ENCODE assay signal across 31 cellular contexts in the genomic region with DNA sequence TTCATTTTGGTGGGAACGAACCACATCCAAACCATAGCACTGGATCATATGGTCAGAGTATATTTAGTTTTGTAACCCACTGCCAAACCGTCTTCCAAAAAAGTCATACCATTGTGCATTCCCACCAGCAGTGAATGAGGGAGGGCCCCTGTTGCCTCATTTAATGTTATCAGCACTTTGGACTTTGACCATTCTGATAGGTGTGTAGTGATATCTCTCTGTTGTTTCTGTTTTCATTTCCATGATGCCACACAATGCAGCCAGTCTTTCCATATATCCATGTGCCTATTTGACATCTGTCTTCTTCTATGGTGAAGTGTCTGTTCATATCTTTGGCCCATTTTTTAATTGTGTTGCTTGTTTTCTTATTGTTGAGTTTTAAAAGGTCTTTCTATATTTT.
"Had no signal": no experiment of that assay in that cellular context is flagged by ENCODE, and none has a peak within 500 bp of the region (broad histone marks: within the 10 kb centered on the region; RNA-seq: fewer than 3 reads in every experiment).

No MANE protein-coding gene starts in this region.

- H3K4me2 ChIP-seq: neural progenitor cell, smooth muscle cell had no signal

- H3K9ac ChIP-seq: neural progenitor cell had no signal

- H3K36me3 ChIP-seq: heart left ventricle, left lung, neural progenitor cell, neutrophil, ovary, sigmoid colon, thyroid gland, uterus had no signal

- H3K27ac Mint-ChIP-seq: mesothelial cell of epicardium; naive B cell; natural killer cell; nephron progenitor cell; neural progenitor cell; progenitor cell of endocrine pancreas; stimulated activated memory B cell treated with anti-CD40 and anti-IgM and Interleukin-4, amounts not matched to agents 10 μg/mL and 1 μg/mL and 100 μg/mL, for 72 hours; stimulated activated naive CD8-positive, alpha-beta T cell treated with anti-CD3 and anti-CD28 coated beads, Interleukin-15, amount 100 ng/mL, for 72 hours; type B pancreatic cell had no signal

- H3K4me1 Mint-ChIP-seq: mesothelial cell of epicardium; naive B cell; natural killer cell; nephron progenitor cell; neural progenitor cell; stimulated activated memory B cell treated with anti-CD40 and anti-IgM and Interleukin-4, amounts not matched to agents 10 μg/mL and 1 μg/mL and 100 μg/mL, for 72 hours; stimulated activated naive CD8-positive, alpha-beta T cell treated with anti-CD3 and anti-CD28 coated beads, Interleukin-15, amount 100 ng/mL, for 72 hours had no signal

- H3K36me3 Mint-ChIP-seq: mesothelial cell of epicardium; neural progenitor cell; stimulated activated memory B cell treated with anti-CD40 and anti-IgM and Interleukin-4, amounts not matched to agents 10 μg/mL and 1 μg/mL and 100 μg/mL, for 72 hours; type B pancreatic cell had no signal

- ATAC-seq: heart left ventricle; left cardiac atrium; left lung; natural killer cell; right cardiac atrium; stimulated activated memory B cell treated with anti-CD40 and anti-IgM and Interleukin-4, amounts not matched to agents 10 μg/mL and 1 μg/mL and 100 μg/mL, for 72 hours; stimulated activated naive CD8-positive, alpha-beta T cell treated with anti-CD3 and anti-CD28 coated beads, Interleukin-15, amount 100 ng/mL, for 72 hours had no signal

- H3K9me3 ChIP-seq: neutrophil, ovary, testis, thyroid gland had no signal

- H3K4me1 ChIP-seq: heart left ventricle, left lung, neural progenitor cell, sigmoid colon, testis, thyroid gland, uterus had no signal

- H3K27me3 Mint-ChIP-seq: progenitor cell of endocrine pancreas; stimulated activated memory B cell treated with anti-CD40 and anti-IgM and Interleukin-4, amounts not matched to agents 10 μg/mL and 1 μg/mL and 100 μg/mL, for 72 hours had no signal

- H3K4me3 Mint-ChIP-seq: mesothelial cell of epicardium; naive B cell; natural killer cell; nephron progenitor cell; neural progenitor cell; stimulated activated memory B cell treated with anti-CD40 and anti-IgM and Interleukin-4, amounts not matched to agents 10 μg/mL and 1 μg/mL and 100 μg/mL, for 72 hours; stimulated activated naive CD8-positive, alpha-beta T cell treated with anti-CD3 and anti-CD28 coated beads, Interleukin-15, amount 100 ng/mL, for 72 hours; type B pancreatic cell had no signal

- H3K9me3 Mint-ChIP-seq: type B pancreatic cell had no signal

- FAIRE-seq: keratinocyte had no signal

- H3K27me3 ChIP-seq: neural progenitor cell, neutrophil, ovary, sigmoid colon, testis, thyroid gland, uterus had no signal

- H3K27ac ChIP-seq: heart left ventricle, left lung, neural progenitor cell, neutrophil, ovary, sigmoid colon, testis, thyroid gland, uterus had no signal

- DNase-seq: heart left ventricle; kidney glomerular epithelial cell; left cardiac atrium; left lung; mesendoderm; naive B cell; natural killer cell; nephron progenitor cell; occipital lobe; ovary; retina; right cardiac atrium; sigmoid colon; stimulated activated CD4-positive, alpha-beta T cell treated with anti-CD3 and anti-CD28 coated beads, Interleukin-1b, Interleukin-23, amount 100 ng/mL, for 48 hours; stimulated activated CD4-positive, alpha-beta T cell treated with anti-CD3 and anti-CD28 coated beads, Interleukin-2, amount 100 ng/mL, for 48 hours; stimulated activated CD4-positive, alpha-beta T cell treated with anti-CD3 and anti-CD28 coated beads, Interleukin-4, amount 100 ng/mL, for 4 hours; stimulated activated CD8-positive, alpha-beta memory T cell treated with anti-CD3 and anti-CD28 coated beads, Interleukin-4, amount 100 ng/mL, for 48 hours; stimulated activated naive CD4-positive, alpha-beta T cell treated with Interleukin-2 at 50 U/mL for 16 hours; stimulated activated naive CD8-positive, alpha-beta T cell treated with anti-CD3 and anti-CD28 coated beads, Interleukin-15, amount 100 ng/mL, for 72 hours; testis; thyroid gland; uterus had no signal

- H3K4me3 ChIP-seq: heart left ventricle, left lung, lung, neural progenitor cell, ovary, sigmoid colon, smooth muscle cell, testis, thyroid gland, uterus had no signal

- H2AFZ ChIP-seq: neural progenitor cell had no signal
